7 cellular contexts compared by ENCODE assay signal in genomic region chr4:140691369-140691768, GRCh38.
A peak's percentile ranks its signal among the peaks of the same experiment; 100 is the strongest.
DNase-seq lines count a peak whose midpoint lies in the region; ATAC-seq and TF ChIP-seq lines count a peak whose summit lies in the region.

No MANE protein-coding gene starts in this region.

- TF ChIP-seq EP300 in Ishikawa (IDR thresholded peaks at IDR 0.05; ENCODE audit: borderline replicate concordance) = no peak

- peak; percentile 80 for DNase-seq in cerebellar cortex (ENCODE audit: low spot score)
- peak; percentile 9 for DNase-seq in iPS DF 4.7 (ENCODE audit: extremely low read depth, low spot score)
- DNase-seq in stromal cell of bone marrow (ENCODE audit: low read depth) = peak; percentile 37
- DNase-seq in activated CD4-positive, alpha-beta T cell treated with anti-CD3 and anti-CD28 coated beads, Interleukin-2, amount 50 U/mL, for 4 hours = no peak
- no peak for DNase-seq in NCI-H2227 treated with DMSO at 0.1 percent for 48 hours (lab: John Stamatoyannopoulos, UW)

- no peak for ATAC-seq in GM21447 (IDR thresholded peaks at IDR 0.05; ENCODE audit: unreplicated experiment)

- no peak for TF ChIP-seq RAD21 in Ishikawa (IDR thresholded peaks at IDR 0.05; ENCODE audit: low read depth)

TF ChIP-seq in Ishikawa, 13 proteins besides CTCF, POLR2A, EP300 and RAD21:
- TF ChIP-seq ZBTB7A (IDR thresholded peaks at IDR 0.05; ENCODE audit: low read depth) (no peak), CEBPB (IDR thresholded peaks at IDR 0.05) (peak; percentile 42)

Comparison
In these comparisons a context has a peak if more than half of its experiments do, and no peak if none do; other contexts are left out.
1. DNase-seq: peak in cerebellar cortex (single experiment), iPS DF 4.7 (single experiment) and stromal cell of bone marrow (single experiment); none in activated CD4-positive, alpha-beta T cell treated with anti-CD3 and anti-CD28 coated beads, Interleukin-2, amount 50 U/mL, for 4 hours (0 of 2) and NCI-H2227 treated with DMSO at 0.1 percent for 48 hours (single experiment).